ENCODE assay signal across 14 cellular contexts in the genomic region with DNA sequence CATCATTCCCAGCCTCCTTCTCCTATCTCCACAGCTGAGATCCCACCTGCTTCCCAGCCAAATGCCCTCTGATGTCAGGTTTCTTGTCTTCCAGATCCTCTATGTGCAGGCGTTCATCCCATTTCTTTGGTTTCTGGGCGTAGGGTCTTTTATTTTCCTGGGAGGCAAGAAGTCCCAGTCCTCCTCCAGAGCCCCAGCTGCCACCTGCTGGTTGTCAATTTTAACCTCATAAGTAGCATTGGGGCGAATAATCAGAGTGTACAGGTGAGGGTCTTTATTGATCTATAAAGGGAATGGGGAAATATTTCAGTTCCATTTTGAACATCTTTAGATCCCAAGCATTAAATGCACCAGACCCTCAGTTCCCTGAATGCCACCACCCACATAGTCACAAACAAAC.
"Had no signal": no experiment of that assay in that cellular context is flagged by ENCODE, and none has a peak within 500 bp of the region (broad histone marks: within the 10 kb centered on the region; RNA-seq: fewer than 3 reads in every experiment).

No MANE protein-coding gene starts in this region.

- DNase-seq: activated B cell treated with CpG ODN at 0.5 μM for 24 hours; activated CD4-positive, alpha-beta T cell treated with anti-CD3 and anti-CD28 coated beads, Interleukin-2, amount 10 ng/mL, durations not matched to agents 7 days and 5 days; amygdala; mesendoderm; occipital lobe; spleen; stimulated activated CD4-positive, alpha-beta T cell treated with anti-CD3 and anti-CD28 coated beads, Interleukin-1b, Interleukin-23, amount 100 ng/mL, for 48 hours; stimulated activated naive B cell treated with anti-CD40 and anti-IgM and Interleukin-4, amounts not matched to agents 10 μg/mL and 1 μg/mL and 100 μg/mL, for 72 hours; T-helper 17 cell; transverse colon had no signal

- H3K27me3 ChIP-seq: gastroesophageal sphincter, spleen, transverse colon had no signal

- H3K36me3 ChIP-seq: gastroesophageal sphincter, prostate gland, spleen, transverse colon had no signal

- ATAC-seq: activated naive CD4-positive, alpha-beta T cell treated with anti-CD3 and anti-CD28 coated beads, Interleukin-2, amount 50 U/mL, for 72 hours; gastroesophageal sphincter; sciatic nerve; stimulated activated naive B cell treated with anti-CD40 and anti-IgM and Interleukin-4, amounts not matched to agents 10 μg/mL and 1 μg/mL and 100 μg/mL, for 72 hours; T-helper 17 cell had no signal

- H3K4me3 ChIP-seq: gastroesophageal sphincter, prostate gland, spleen, transverse colon had no signal

- H3K9me3 ChIP-seq: gastroesophageal sphincter, prostate gland, spleen, transverse colon had no signal

- H3K27ac ChIP-seq: gastroesophageal sphincter, spleen, transverse colon had no signal
